9 cellular contexts compared by ENCODE assay signal in genomic region chr22:30196867-30197336, GRCh38. TPM values are rescaled to one million over a fixed set of nuclear protein-coding genes. Genes with fewer than 3 reads are reported as not detected.
DNase-seq lines count a peak whose midpoint lies in the region; ATAC-seq, FAIRE-seq and TF ChIP-seq lines count a peak whose summit lies in the region.
"Had no signal": no experiment of that assay in that cellular context is flagged by ENCODE, and none has a peak within 500 bp of the region (broad histone marks: within the 10 kb centered on the region; RNA-seq: fewer than 3 reads in every experiment).

No MANE protein-coding gene starts in this region.

- in situ Hi-C loops in HepG2 (cut with HindIII; ENCODE audit: extremely low pct_ligation_motif_present, low pct_unique_long_range_greater_than_20kb), result no loop called here

- TF ChIP-seq RAD21 in HepG2 (CRISPR knock-in tag; IDR thresholded peaks at IDR 0.05), result no peak

- no peak for TF ChIP-seq EP300 in HepG2 (IDR thresholded peaks at IDR 0.05; ENCODE audit: low read depth in 2 of 2, low read length in 2 of 2)
- TF ChIP-seq EP300 in HepG2 (CRISPR knock-in tag; IDR thresholded peaks at IDR 0.05; ENCODE audit: borderline replicate concordance), result no peak

- H3K9ac ChIP-seq in adipocyte (ENCODE audit: low read length) (peak overlapping the region; percentile 57), HepG2 (ENCODE audit: insufficient read depth, low read depth, low read length) (peak overlapping the region; percentile 51)
- H3K9ac ChIP-seq: parathyroid adenoma had no signal

- no peak for TF ChIP-seq POLR2A in HepG2 (IDR thresholded peaks at IDR 0.05; ENCODE audit: insufficient read depth in 1 of 2, low read depth in 2 of 2, low read length in 2 of 2)

- WGBS in HepG2 (ENCODE audit: low lambda C conversion rate), result 17% methylated on average over 1 of the region's 2 CpGs

- H2AFZ ChIP-seq in HepG2 (ENCODE audit: low read length), result no peak overlapping the region
- H2AFZ ChIP-seq: parathyroid adenoma had no signal

- no peaks in the 10 kb centered on the region for H3K27me3 Mint-ChIP-seq in activated T-cell treated with anti-CD3 and anti-CD28 coated beads, Interleukin-2, amount 50 U/mL, for 72 hours (ENCODE audit: low read depth)
- no peaks in the 10 kb centered on the region for H3K27me3 Mint-ChIP-seq in glutamatergic neuron (ENCODE audit: unreplicated experiment)

- DNase-seq in activated T-cell treated with anti-CD3 and anti-CD28 coated beads, Interleukin-2, amount 50 U/mL, for 72 hours, result no peak
- DNase-seq in activated T-cell treated with anti-CD3 and anti-CD28 coated beads for 4 hours (no peak), adipocyte (ENCODE audit: low read depth) (no peak), HepG2 (ENCODE audit: low spot score) (no peak), tibial artery (no peak), glutamatergic neuron (no peak), ureter (ENCODE audit: low spot score) (no peak)

- no peaks in the 10 kb centered on the region for H3K27me3 ChIP-seq in adipocyte (replicated peaks; ENCODE audit: control insufficient read depth, insufficient read depth, low read length)
- H3K27me3 ChIP-seq in HepG2 (ENCODE audit: control insufficient read depth in 1 of 2, insufficient read depth in 2 of 2, low read length in 2 of 2), result no peaks in the 10 kb centered on the region; a peak in 1 of 5 replicates
- no peaks in the 10 kb centered on the region for H3K27me3 ChIP-seq in tibial artery

- no peaks in the 10 kb centered on the region for H4K20me1 ChIP-seq in HepG2 (ENCODE audit: insufficient read depth, low read length)

- peak overlapping the region; percentile 64 for H3K27ac Mint-ChIP-seq in activated T-cell treated with anti-CD3 and anti-CD28 coated beads, Interleukin-2, amount 50 U/mL, for 72 hours
- H3K27ac Mint-ChIP-seq in glutamatergic neuron (ENCODE audit: unreplicated experiment), result no peak overlapping the region

- ATAC-seq in activated T-cell treated with anti-CD3 and anti-CD28 coated beads, Interleukin-2, amount 50 U/mL, for 72 hours (replicated peaks in 1 of 2), result no peak
- no peak for ATAC-seq in HepG2
- ATAC-seq in HG03432 (IDR thresholded peaks at IDR 0.05; ENCODE audit: unreplicated experiment), result no peak

- CTCF ChIA-PET in HepG2 (lab: Yijun Ruan, JAX; ENCODE audit: low intra/inter-chr PET ratio, low total read pairs), result no interaction called here

- H3K4me2 ChIP-seq in HepG2 (ENCODE audit: low read depth, low read length), result peak overlapping the region; percentile 72

- H3K4me1 ChIP-seq in adipocyte (ENCODE audit: control insufficient read depth, insufficient read depth, low read length) (peaks cover 24% of the 10 kb centered on the region), HepG2 (ENCODE audit: insufficient read depth, low read length) (peaks cover 58% of the 10 kb centered on the region), tibial artery (peaks cover 4 to 23% (median 22%) of the 10 kb centered on the region in 4 donors)
- H3K4me1 ChIP-seq: parathyroid adenoma had no signal

- FAIRE-seq in HepG2 (lab: Jason Lieb, UNC), result no peak

- intact Hi-C loops in HepG2 (cut with micrococcal nuclease; ENCODE audit: unreplicated experiment) (no loop called here), tibial artery (cut with DNase I; ENCODE audit: low total_unique reads) (no loop called here)

- H3K79me2 ChIP-seq in HepG2 (ENCODE audit: insufficient read depth, low read length), result no peaks in the 10 kb centered on the region
- H3K79me2 ChIP-seq: parathyroid adenoma had no signal

- peaks cover 61% of the 10 kb centered on the region for H3K4me1 Mint-ChIP-seq in activated T-cell treated with anti-CD3 and anti-CD28 coated beads, Interleukin-2, amount 50 U/mL, for 72 hours (ENCODE audit: low read depth)
- H3K4me1 Mint-ChIP-seq in glutamatergic neuron (ENCODE audit: low read depth, unreplicated experiment), result no peaks in the 10 kb centered on the region

- H3K36me3 Mint-ChIP-seq in activated T-cell treated with anti-CD3 and anti-CD28 coated beads, Interleukin-2, amount 50 U/mL, for 72 hours (ENCODE audit: insufficient read depth in 2 of 2), result peaks cover 0 to 1% of the 10 kb centered on the region in 2 donors
- H3K36me3 Mint-ChIP-seq in glutamatergic neuron (ENCODE audit: unreplicated experiment), result peaks cover 4% of the 10 kb centered on the region

- H3K36me3 ChIP-seq in adipocyte (ENCODE audit: control insufficient read depth, insufficient read depth, low read length, severe bottlenecking), result no peaks in the 10 kb centered on the region
- H3K36me3 ChIP-seq in HepG2 (replicated peaks in 1 of 2; ENCODE audit: control insufficient read depth in 1 of 2, insufficient read depth in 2 of 2, low read length in 2 of 2), result no peaks in the 10 kb centered on the region
- H3K36me3 ChIP-seq in tibial artery, result no peaks in the 10 kb centered on the region

- H3K4me3 ChIP-seq in adipocyte (ENCODE audit: low read length) (peak overlapping the region; percentile 67), HepG2 (replicated peaks in 1 of 3; ENCODE audit: insufficient read depth in 1 of 3, low read depth in 2 of 3, low read length in 3 of 3) (no peak overlapping the region), tibial artery (no peak overlapping the region)

- BruUV-seq in HepG2 (replicated peaks; lab: Mats Ljungman, UMichigan), result no TSS peak

- H3K27ac ChIP-seq in HepG2 (ENCODE audit: extremely low read length, insufficient read depth, low read length), result peak overlapping the region; percentile 64
- peak overlapping the region; percentile 72 for H3K27ac ChIP-seq in tibial artery
- H3K27ac ChIP-seq: parathyroid adenoma had no signal

- peaks cover 3 to 5% of the 10 kb centered on the region in 2 donors for H3K9me3 Mint-ChIP-seq in activated T-cell treated with anti-CD3 and anti-CD28 coated beads, Interleukin-2, amount 50 U/mL, for 72 hours
- no peaks in the 10 kb centered on the region for H3K9me3 Mint-ChIP-seq in glutamatergic neuron (ENCODE audit: unreplicated experiment)

- H3K9me3 ChIP-seq in adipocyte (ENCODE audit: control insufficient read depth, low read length) (no peaks in the 10 kb centered on the region), HepG2 (ENCODE audit: low read length) (no peaks in the 10 kb centered on the region), tibial artery (no peaks in the 10 kb centered on the region)

- POLR2A ChIA-PET in HepG2 (lab: Yijun Ruan, JAX), result interaction anchor here (0.9 to 2.9 kb wide), 3 partner anchors 10 to 16 kb away, joined by 3 to 32 read pairs (median 8); no protein-coding TSS in a partner anchor

- no peak for TF ChIP-seq CTCF in HepG2 (CRISPR knock-in tag; IDR thresholded peaks at IDR 0.05)
- no peak for TF ChIP-seq CTCF in tibial artery (IDR thresholded peaks at IDR 0.05)
- TF ChIP-seq CTCF in glutamatergic neuron (IDR thresholded peaks at IDR 0.05; ENCODE audit: partially characterized antibody, unreplicated experiment), result no peak

- H3K4me3 Mint-ChIP-seq in activated T-cell treated with anti-CD3 and anti-CD28 coated beads, Interleukin-2, amount 50 U/mL, for 72 hours, result peak overlapping the region; percentile 61 to 71
- no peak overlapping the region for H3K4me3 Mint-ChIP-seq in glutamatergic neuron (ENCODE audit: unreplicated experiment)

TF ChIP-seq in HepG2, 621 proteins besides CTCF, POLR2A, EP300 and RAD21 (continues in another document):
- TF ChIP-seq SOX5 (CRISPR knock-in tag; IDR thresholded peaks at IDR 0.05; ENCODE audit: borderline replicate concordance), result 0 out of 2 replicates have a peak, but pooled peaks have one; percentile 7

RNA-seq across cellular contexts. Expression of gene LIF, which starts 49.7 kb away (rescaled TPM):
- total RNA-seq in activated T-cell treated with anti-CD3 and anti-CD28 coated beads, Interleukin-2, amount 50 U/mL, for 72 hours, result 10 to 100 TPM; 67.9 to 71.3 TPM
- total RNA-seq in HepG2 (2016; rRNA removed; fragmentation: Illumina TruSeq; extraction: Trizol) (1.5 and 3.6 TPM in 2 replicates), glutamatergic neuron (ENCODE audit: unreplicated experiment) (0.29 TPM), ureter (2.1 TPM)
- 0.53 and 1.6 TPM in 2 replicates for total RNA-seq in HepG2 (2016; cell fraction: cytosol; rRNA removed; fragmentation: Illumina TruSeq; extraction: Trizol; ENCODE audit: low read depth)
- total RNA-seq in HepG2 (2016; cell fraction: insoluble cytoplasmic fraction; rRNA removed; fragmentation: Illumina TruSeq; extraction: Trizol), result 1.7 and 3.2 TPM in 2 replicates
- total RNA-seq in HepG2 (2016; cell fraction: membrane; rRNA removed; fragmentation: Illumina TruSeq; extraction: Trizol), result 2.6 TPM in 2 replicates
- total RNA-seq in HepG2 (2016; cell fraction: nucleus; rRNA removed; fragmentation: Illumina TruSeq; extraction: Trizol), result 5.2 and 5.5 TPM in 2 replicates
- 8.5 and 12.1 TPM in 2 replicates for polyA plus RNA-seq in HepG2 (2011; rRNA removed)
- polyA plus RNA-seq in HepG2 (2011; cell fraction: cytosol; rRNA removed), result 3.0 and 4.2 TPM in 2 replicates
- 48.8 and 59.2 TPM in 2 replicates for polyA plus RNA-seq in HepG2 (2011; cell fraction: nucleus; rRNA removed)
- 1.4 and 5.2 TPM in 2 replicates for polyA plus RNA-seq in HepG2 (2012)
- polyA plus RNA-seq in HepG2 (2016; cell fraction: cytosol; fragmentation: Illumina TruSeq; extraction: Trizol; ENCODE audit: low read depth), result 0.17 and 0.26 TPM in 2 replicates
- polyA plus RNA-seq in HepG2 (2016; cell fraction: insoluble cytoplasmic fraction; fragmentation: Illumina TruSeq; extraction: Trizol; ENCODE audit: low read depth), result 1.1 and 1.3 TPM in 2 replicates
- 0.64 and 0.93 TPM in 2 replicates for polyA plus RNA-seq in HepG2 (2016; cell fraction: membrane; fragmentation: Illumina TruSeq; extraction: Trizol; ENCODE audit: low read depth)
- polyA plus RNA-seq in HepG2 (2016; cell fraction: nucleus; fragmentation: Illumina TruSeq; extraction: Trizol; ENCODE audit: insufficient read depth, low read depth), result 13.6 and 20.3 TPM in 2 replicates
- 11.5 and 35.1 TPM in 2 replicates for polyA minus RNA-seq in HepG2 (2011; rRNA and poly(A)+ RNA removed; ENCODE audit: low replicate concordance)
- 3.8 and 5.5 TPM in 2 replicates for polyA minus RNA-seq in HepG2 (2011; cell fraction: cytosol; rRNA and poly(A)+ RNA removed)
- 4.1 and 7.1 TPM in 2 replicates for polyA minus RNA-seq in HepG2 (2011; cell fraction: nucleus; rRNA and poly(A)+ RNA removed)

Comparison
In these comparisons a context has a peak if more than half of its experiments do, and no peak if none do; other contexts are left out.
1. RNA of gene LIF, which starts 49.7 kb away (total RNA-seq): 67.9 to 71.3 TPM in activated T-cell treated with anti-CD3 and anti-CD28 coated beads, Interleukin-2, amount 50 U/mL, for 72 hours; 0.53 to 5.5 TPM in HepG2, 2.1 TPM in ureter (single experiment) and 0.29 TPM in glutamatergic neuron (single experiment); every median in the first group is over 10 times any median in the second.